8 cellular contexts compared by ENCODE assay signal in the genomic region with DNA sequence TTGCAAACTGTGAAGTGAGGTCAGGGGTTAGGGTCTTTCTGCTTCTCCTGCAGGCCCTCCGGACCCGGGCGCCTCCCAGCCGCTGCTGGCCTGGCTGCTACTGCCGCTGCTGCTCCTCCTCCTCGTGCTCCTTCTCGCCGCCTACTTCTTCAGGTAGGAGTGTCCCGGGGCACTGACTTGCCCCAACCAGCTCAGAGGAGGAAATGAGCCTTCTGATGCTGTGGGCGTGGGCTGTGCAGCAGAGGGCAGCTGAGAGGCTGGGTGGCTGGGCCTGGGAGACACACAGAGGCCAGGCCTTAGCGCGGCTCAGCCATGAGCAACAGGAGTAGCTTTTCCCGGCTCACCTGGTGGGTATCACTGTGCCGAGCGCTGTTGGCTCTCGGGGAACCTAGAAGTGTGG.
DNase-seq lines count a peak whose midpoint lies in the region; ATAC-seq and TF ChIP-seq lines count a peak whose summit lies in the region.

No MANE protein-coding gene starts in this region.

- H3K79me2 ChIP-seq in neural progenitor cell (ENCODE audit: low read depth) = no peaks in the 10 kb centered on the region

- no peaks in the 10 kb centered on the region for H3K36me3 Mint-ChIP-seq in neural progenitor cell

- H3K4me2 ChIP-seq in neural progenitor cell = peak overlapping the region; percentile 4

- no peaks in the 10 kb centered on the region for H3K36me3 ChIP-seq in neural progenitor cell
- H3K36me3 ChIP-seq in thoracic aorta = no peaks in the 10 kb centered on the region

- ATAC-seq in GM21717 (IDR thresholded peaks at IDR 0.05; ENCODE audit: unreplicated experiment) = peak; percentile 99
- ATAC-seq in thoracic aorta (ENCODE audit: insufficient number of reproducible peaks, low FRiP score, low read depth) = no peak

- H3K27me3 ChIP-seq in neural progenitor cell = peaks cover 24% of the 10 kb centered on the region
- no peaks in the 10 kb centered on the region for H3K27me3 ChIP-seq in thoracic aorta (replicated peaks; ENCODE audit: insufficient read depth)

- H3K9me3 ChIP-seq in neural progenitor cell (ENCODE audit: low read depth) (no peaks in the 10 kb centered on the region), thoracic aorta (no peaks in the 10 kb centered on the region)

- H3K4me3 Mint-ChIP-seq in neural progenitor cell = no peak overlapping the region

- H3K4me3 ChIP-seq in LNCaP clone FGC (ENCODE audit: low read depth, low read length) (peak overlapping the region; percentile 43), neural progenitor cell (no peak overlapping the region), thoracic aorta (peak overlapping the region; percentile 58)

- TF ChIP-seq CTCF in LNCaP clone FGC (IDR thresholded peaks at IDR 0.05; ENCODE audit: control insufficient read depth, extremely low read depth, insufficient read depth) = 0 out of 2 replicates have a peak, but pooled peaks have one; percentile 18
- TF ChIP-seq CTCF in neural progenitor cell (IDR thresholded peaks at IDR 0.05) = no peak
- no peak for TF ChIP-seq CTCF in thoracic aorta (IDR thresholded peaks at IDR 0.05)

- peak overlapping the region; percentile 75 for H2AFZ ChIP-seq in neural progenitor cell (replicated peaks)

- no peak overlapping the region for H3K9ac ChIP-seq in neural progenitor cell

- no peaks in the 10 kb centered on the region for H3K9me3 Mint-ChIP-seq in neural progenitor cell

- H3K27ac Mint-ChIP-seq in neural progenitor cell = no peak overlapping the region

- H3K4me1 Mint-ChIP-seq in neural progenitor cell = no peaks in the 10 kb centered on the region

- H3K4me1 ChIP-seq in neural progenitor cell (no peaks in the 10 kb centered on the region), thoracic aorta (ENCODE audit: control insufficient read depth in 1 of 2, low read depth in 2 of 2) (peaks cover 7 to 34% of the 10 kb centered on the region in 2 donors)

- H3K27me3 Mint-ChIP-seq in neural progenitor cell (ENCODE audit: insufficient read depth, low read depth) = no peaks in the 10 kb centered on the region

- DNase-seq in D341Med (ENCODE audit: low spot score) = peak; percentile 48
- peak; percentile 77 for DNase-seq in LNCaP clone FGC (ENCODE audit: low read depth)
- DNase-seq in activated CD8-positive, alpha-beta memory T cell treated with anti-CD3 and anti-CD28 coated beads for 24 hours = peak; percentile 87
- DNase-seq in epithelial cell of prostate (ENCODE audit: low read depth, low spot score) = peak; percentile 84
- DNase-seq in neural progenitor cell (ENCODE audit: low spot score) = peak; percentile 72
- DNase-seq in thoracic aorta (ENCODE audit: low spot score) = no peak
- no peak for DNase-seq in NCI-H1105 treated with DMSO at 0.1 percent for 48 hours (lab: John Stamatoyannopoulos, UW)

- H3K27ac ChIP-seq in epithelial cell of prostate (peak overlapping the region; percentile 98), neural progenitor cell (no peak overlapping the region), thoracic aorta (peak overlapping the region; percentile 66 to 82)

- H4K20me1 ChIP-seq in neural progenitor cell (ENCODE audit: low read depth) = no peaks in the 10 kb centered on the region

- H3F3A ChIP-seq in neural progenitor cell (ENCODE audit: low read depth) = no peaks in the 10 kb centered on the region

Comparison
In these comparisons a context has a peak if more than half of its experiments do, and no peak if none do; other contexts are left out.
1. DNase-seq: peak in D341Med (single experiment), LNCaP clone FGC (single experiment), activated CD8-positive, alpha-beta memory T cell treated with anti-CD3 and anti-CD28 coated beads for 24 hours (single experiment), epithelial cell of prostate (single experiment) and neural progenitor cell (single experiment); none in thoracic aorta (single experiment) and NCI-H1105 treated with DMSO at 0.1 percent for 48 hours (single experiment).